20 cellular contexts compared by ENCODE assay signal in genomic region chrX:153773218-153773611, GRCh38. TPM values are rescaled to one million over a fixed set of nuclear protein-coding genes. Genes with fewer than 3 reads are reported as not detected.
DNase-seq lines count a peak whose midpoint lies in the region; ATAC-seq and TF ChIP-seq lines count a peak whose summit lies in the region.
"Had no signal": no experiment of that assay in that cellular context is flagged by ENCODE, and none has a peak within 500 bp of the region (broad histone marks: within the 10 kb centered on the region; RNA-seq: fewer than 3 reads in every experiment).

No MANE protein-coding gene starts in this region.

- H3K9me3 ChIP-seq in RWPE2 (ENCODE audit: severe bottlenecking) = no peaks in the 10 kb centered on the region
- no peaks in the 10 kb centered on the region for H3K9me3 ChIP-seq in HAP-1
- no peaks in the 10 kb centered on the region for H3K9me3 ChIP-seq in GM23248 (ENCODE audit: low read depth)
- H3K9me3 ChIP-seq: SJCRH30 had no signal

- no peaks in the 10 kb centered on the region for H3K36me3 ChIP-seq in RWPE2 (ENCODE audit: low read depth)
- no peaks in the 10 kb centered on the region for H3K36me3 ChIP-seq in HAP-1 (replicated peaks)
- no peaks in the 10 kb centered on the region for H3K36me3 ChIP-seq in GM23248 (ENCODE audit: low read depth)
- H3K36me3 ChIP-seq: SJCRH30 had no signal

- no peaks in the 10 kb centered on the region for H3F3A ChIP-seq in GM23248 (ENCODE audit: insufficient read depth)

- 96% methylated on average over 9 of the region's 23 CpGs; no CpG with 5 or more reads in 1 of the 2 experiments for WGBS in GM23248 (ENCODE audit: low coverage in 1 of 2, low lambda C conversion rate in 2 of 2, missing lambda C conversion rate in 2 of 2), 2 experiments

- no peaks in the 10 kb centered on the region for H3K9me3 Mint-ChIP-seq in activated naive CD4-positive, alpha-beta T cell treated with anti-CD3 and anti-CD28 coated beads, Interleukin-2, amount 10 ng/mL, durations not matched to agents 7 days and 5 days

- no peaks in the 10 kb centered on the region for H4K20me1 ChIP-seq in GM23248 (ENCODE audit: insufficient read depth)

- in situ Hi-C loops in HAP-1 (cut with MboI; ENCODE audit: low sequenced_read_pairs) = no loop called here
- in situ Hi-C loops in GM23248 (cut with MboI) = no loop called here

- DNase-seq in activated naive CD4-positive, alpha-beta T cell treated with anti-CD3 and anti-CD28 coated beads, Interleukin-2, amount 10 ng/mL, durations not matched to agents 7 days and 5 days = peak; percentile 7
- DNase-seq in activated naive CD4-positive, alpha-beta T cell treated with Interleukin-2 at 50 U/mL for 16 hours = no peak
- DNase-seq in GM10266 (ENCODE audit: extremely low spot score) (peak; percentile 6), RWPE2 (ENCODE audit: low spot score) (peak; percentile 43), sciatic nerve (ENCODE audit: low spot score) (peak; percentile 55), HAP-1 (ENCODE audit: low spot score in 2 of 2) (no peak), GM23248 (no peak)
- DNase-seq in effector CD8-positive, alpha-beta T cell (lab: John Stamatoyannopoulos, UW) = no peak
- DNase-seq: GF-D8, MV-4-11, NCI-H1417, NCI-H187 treated with DMSO at 0.1 percent for 48 hours, NCI-H2171, NCI-H446, NCI-H69, OCI-M1, SJCRH30 had no signal

- intact Hi-C loops in sciatic nerve (cut with DNase I) = no loop called here

- H3K9me2 ChIP-seq in GM23248 (ENCODE audit: insufficient read depth) = no peaks in the 10 kb centered on the region

- peaks cover 3% of the 10 kb centered on the region for H3K27me3 Mint-ChIP-seq in activated naive CD4-positive, alpha-beta T cell treated with anti-CD3 and anti-CD28 coated beads, Interleukin-2, amount 10 ng/mL, durations not matched to agents 7 days and 5 days

- no peak overlapping the region for H3K9ac ChIP-seq in GM23248

- no peak overlapping the region for H3K27ac ChIP-seq in RWPE2 (ENCODE audit: poor library complexity, severe bottlenecking)
- H3K27ac ChIP-seq in GM23248 = no peak overlapping the region
- H3K27ac ChIP-seq: C4-2B, HL-60, SJCRH30 had no signal

- TF ChIP-seq CTCF in GM10266 (IDR thresholded peaks at IDR 0.05; ENCODE audit: control insufficient read depth, insufficient read depth, low read depth, missing control alignments) (no peak), RWPE2 (IDR thresholded peaks at IDR 0.05; ENCODE audit: poor library complexity, severe bottlenecking) (no peak)

- H2AFZ ChIP-seq in GM23248 = no peak overlapping the region

- H3K36me3 Mint-ChIP-seq in activated naive CD4-positive, alpha-beta T cell treated with anti-CD3 and anti-CD28 coated beads, Interleukin-2, amount 10 ng/mL, durations not matched to agents 7 days and 5 days = no peaks in the 10 kb centered on the region

- ATAC-seq in RWPE2 (ENCODE audit: low read depth) (no peak), sciatic nerve (no peak)

- no peaks in the 10 kb centered on the region for H3K4me1 Mint-ChIP-seq in activated naive CD4-positive, alpha-beta T cell treated with anti-CD3 and anti-CD28 coated beads, Interleukin-2, amount 10 ng/mL, durations not matched to agents 7 days and 5 days

- H3K4me2 ChIP-seq in GM23248 (ENCODE audit: unreplicated experiment) = no peak overlapping the region

- H3K4me3 ChIP-seq in RWPE2 (ENCODE audit: severe bottlenecking) (no peak overlapping the region), HAP-1 (no peak overlapping the region), GM23248 (no peak overlapping the region)
- H3K4me3 ChIP-seq: SJCRH30 had no signal

- CTCF ChIA-PET in activated naive CD4-positive, alpha-beta T cell treated with anti-CD3 and anti-CD28 coated beads, Interleukin-2, amount 10 ng/mL, durations not matched to agents 7 days and 5 days (lab: Charles Lee) = interaction anchor here (1.4 kb wide), 1 partner anchor 174 kb away, joined by 3 read pairs; no protein-coding TSS in a partner anchor

- H3K4me1 ChIP-seq in RWPE2 (ENCODE audit: insufficient read depth, poor library complexity, severe bottlenecking) = no peaks in the 10 kb centered on the region
- peaks cover 4% of the 10 kb centered on the region for H3K4me1 ChIP-seq in HAP-1
- no peaks in the 10 kb centered on the region for H3K4me1 ChIP-seq in GM23248 (ENCODE audit: insufficient read depth)
- H3K4me1 ChIP-seq: SJCRH30 had no signal

- H3K27ac Mint-ChIP-seq in activated naive CD4-positive, alpha-beta T cell treated with anti-CD3 and anti-CD28 coated beads, Interleukin-2, amount 10 ng/mL, durations not matched to agents 7 days and 5 days = no peak overlapping the region

- no peaks in the 10 kb centered on the region for H3K79me2 ChIP-seq in GM23248 (ENCODE audit: insufficient read depth)

- no peak overlapping the region for H3K4me3 Mint-ChIP-seq in activated naive CD4-positive, alpha-beta T cell treated with anti-CD3 and anti-CD28 coated beads, Interleukin-2, amount 10 ng/mL, durations not matched to agents 7 days and 5 days

- no peaks in the 10 kb centered on the region for H3K27me3 ChIP-seq in RWPE2 (ENCODE audit: insufficient read depth, poor library complexity, severe bottlenecking)
- H3K27me3 ChIP-seq in HAP-1 (ENCODE audit: low read depth) = no peaks in the 10 kb centered on the region
- no peaks in the 10 kb centered on the region for H3K27me3 ChIP-seq in GM23248 (replicated peaks; ENCODE audit: insufficient read depth)
- H3K27me3 ChIP-seq: SJCRH30 had no signal

RNA-seq across cellular contexts. Expression of gene SRPK3, which starts 7.6 kb away (rescaled TPM):
- total RNA-seq in sciatic nerve = 1.1 TPM
- total RNA-seq in GM23248 (2014; rRNA removed; shearing (Covaris generic)) = 0.86 TPM in 1 of 2 replicates, not detected in the other
- polyA plus RNA-seq in GM23248 (2016; fragmentation: Nextera tagmentation; extraction: Ambion mirVana) = 0.53 and 1.1 TPM in 2 replicates
- total RNA-seq: A673 had no signal

RNA-seq across cellular contexts. Expression of gene PLXNB3, which starts 9.2 kb away (rescaled TPM):
- 73.1 TPM for total RNA-seq in sciatic nerve
- total RNA-seq in GM23248 (2014; rRNA removed; shearing (Covaris generic)) = 12.5 and 13.5 TPM in 2 replicates
- polyA plus RNA-seq in GM23248 (2016; fragmentation: Nextera tagmentation; extraction: Ambion mirVana) = 7.1 and 8.8 TPM in 2 replicates
- total RNA-seq: A673 had no signal

RNA-seq across cellular contexts. Expression of gene IDH3G, which starts 21.0 kb away (rescaled TPM):
- total RNA-seq in sciatic nerve = 39.9 TPM
- total RNA-seq in GM23248 (2014; rRNA removed; shearing (Covaris generic)) = 79.5 and 88.2 TPM in 2 replicates
- polyA plus RNA-seq in GM23248 (2016; fragmentation: Nextera tagmentation; extraction: Ambion mirVana) = 76.1 and 83.2 TPM in 2 replicates

RNA-seq across cellular contexts. Expression of gene SSR4, which starts 21.3 kb away (rescaled TPM):
- total RNA-seq in sciatic nerve = 110 TPM
- 225 and 295 TPM in 2 replicates for total RNA-seq in GM23248 (2014; rRNA removed; shearing (Covaris generic))
- polyA plus RNA-seq in GM23248 (2016; fragmentation: Nextera tagmentation; extraction: Ambion mirVana) = 568 TPM in 2 replicates

RNA-seq across cellular contexts. Expression of gene ABCD1, which starts 48.6 kb away (rescaled TPM):
- total RNA-seq in sciatic nerve = 10.1 TPM
- 24.4 and 24.9 TPM in 2 replicates for total RNA-seq in GM23248 (2014; rRNA removed; shearing (Covaris generic))
- 9.5 and 9.8 TPM in 2 replicates for polyA plus RNA-seq in GM23248 (2016; fragmentation: Nextera tagmentation; extraction: Ambion mirVana)

Comparison
In these comparisons a context has a peak if more than half of its experiments do, and no peak if none do; other contexts are left out.
1. DNase-seq: peak in activated naive CD4-positive, alpha-beta T cell treated with anti-CD3 and anti-CD28 coated beads, Interleukin-2, amount 10 ng/mL, durations not matched to agents 7 days and 5 days (single experiment), GM10266 (single experiment), RWPE2 (single experiment) and sciatic nerve (single experiment); none in activated naive CD4-positive, alpha-beta T cell treated with Interleukin-2 at 50 U/mL for 16 hours (single experiment), effector CD8-positive, alpha-beta T cell (single experiment), HAP-1 (0 of 2) and GM23248 (single experiment).